18 cellular contexts compared by ENCODE assay signal in genomic region chr18:29879763-29880162, GRCh38.
DNase-seq lines count a peak whose midpoint lies in the region; ATAC-seq, FAIRE-seq and TF ChIP-seq lines count a peak whose summit lies in the region.
"Had no signal": no experiment of that assay in that cellular context is flagged by ENCODE, and none has a peak within 500 bp of the region (broad histone marks: within the 10 kb centered on the region; RNA-seq: fewer than 3 reads in every experiment).

No MANE protein-coding gene starts in this region.

- CTCF ChIA-PET in A673 (lab: Charles Lee) (no interaction called here), WTC11 (lab: Charles Lee) (interaction anchor here (0.6 to 0.9 kb wide), 4 partner anchors 11 to 1010 kb away, joined by 3 to 4 read pairs (median 3); no protein-coding TSS in a partner anchor)
- CTCF ChIA-PET in activated CD8-positive, alpha-beta T cell treated with anti-CD3 and anti-CD28 coated beads for 36 hours (lab: Charles Lee): interaction anchor here (0.7 kb wide), 1 partner anchor 308 kb away, joined by 3 read pairs; no protein-coding TSS in a partner anchor

- H3K36me3 ChIP-seq in A673 (ENCODE audit: insufficient read depth, low read length, poor library complexity, severe bottlenecking): no peaks in the 10 kb centered on the region
- no peaks in the 10 kb centered on the region for H3K36me3 ChIP-seq in keratinocyte (ENCODE audit: control insufficient read depth in 2 of 2, extremely low read depth in 1 of 2, insufficient read depth in 2 of 2, low read length in 2 of 2)

- no peaks in the 10 kb centered on the region for H3K4me1 ChIP-seq in A673 (ENCODE audit: insufficient read depth, low read length, poor library complexity, severe bottlenecking)
- H3K4me1 ChIP-seq in keratinocyte (ENCODE audit: control insufficient read depth, extremely low read depth, insufficient read depth, low read length): no peaks in the 10 kb centered on the region

- H3K4me3 ChIP-seq in A673 (ENCODE audit: low read depth, low read length, poor library complexity, severe bottlenecking) (no peak overlapping the region), HFF-Myc (replicated peaks; ENCODE audit: low read depth, low read length) (no peak overlapping the region), keratinocyte (ENCODE audit: control insufficient read depth in 2 of 3, extremely low read depth in 1 of 3, insufficient read depth in 2 of 3, low read depth in 1 of 3, low read length in 3 of 3) (no peak overlapping the region)

- no peak overlapping the region for H3K9ac ChIP-seq in keratinocyte (ENCODE audit: control insufficient read depth, extremely low read depth, insufficient read depth, low read length)

- no peaks in the 10 kb centered on the region for H3K79me2 ChIP-seq in keratinocyte (ENCODE audit: control insufficient read depth, insufficient read depth, low read length)

- POLR2A ChIA-PET in A673 (lab: Charles Lee; ENCODE audit: low non-redundant PET) (no interaction called here), WTC11 (lab: Charles Lee) (no interaction called here)
- POLR2A ChIA-PET in activated CD8-positive, alpha-beta T cell treated with anti-CD3 and anti-CD28 coated beads for 36 hours (lab: Charles Lee): no interaction called here

- peaks cover 31% of the 10 kb centered on the region for H3K9me3 Mint-ChIP-seq in WTC11
- peaks cover 7% of the 10 kb centered on the region for H3K9me3 Mint-ChIP-seq in activated CD8-positive, alpha-beta T cell treated with anti-CD3 and anti-CD28 coated beads for 36 hours
- H3K9me3 Mint-ChIP-seq in stimulated activated naive CD8-positive, alpha-beta T cell treated with anti-CD3 and anti-CD28 coated beads, Interleukin-15, amount 100 ng/mL, for 72 hours: peaks cover 8 to 30% of the 10 kb centered on the region in 2 donors

- no peak overlapping the region for H3K27ac ChIP-seq in A673 (ENCODE audit: low read depth, low read length, poor library complexity, severe bottlenecking)
- H3K27ac ChIP-seq in keratinocyte (ENCODE audit: control insufficient read depth, insufficient read depth, low read length): no peak overlapping the region

- intact Hi-C loops in A673 (cut with micrococcal nuclease; ENCODE audit: unreplicated experiment): loop anchor here (10.0 kb wide), 1 partner anchor 1015 kb away; no protein-coding TSS in a partner anchor
- intact Hi-C loops in activated CD8-positive, alpha-beta T cell treated with anti-CD3 and anti-CD28 coated beads for 36 hours (cut with micrococcal nuclease): no loop called here

- ATAC-seq in WTC11: peak; percentile 83
- no peak for ATAC-seq in activated CD8-positive, alpha-beta T cell treated with anti-CD3 and anti-CD28 coated beads for 36 hours
- ATAC-seq in stimulated activated naive CD8-positive, alpha-beta T cell treated with anti-CD3 and anti-CD28 coated beads, Interleukin-15, amount 100 ng/mL, for 72 hours: no peak

- no peaks in the 10 kb centered on the region for H3K9me1 ChIP-seq in keratinocyte (ENCODE audit: control insufficient read depth, extremely low read depth, insufficient read depth, low read length)

- no TSS peak for BruUV-seq in A673 (replicated peaks; lab: Mats Ljungman, UMichigan)

- H3K27ac Mint-ChIP-seq in WTC11: no peak overlapping the region
- no peak overlapping the region for H3K27ac Mint-ChIP-seq in activated CD8-positive, alpha-beta T cell treated with anti-CD3 and anti-CD28 coated beads for 36 hours
- H3K27ac Mint-ChIP-seq in stimulated activated naive CD8-positive, alpha-beta T cell treated with anti-CD3 and anti-CD28 coated beads, Interleukin-15, amount 100 ng/mL, for 72 hours: no peak overlapping the region
- H3K27ac Mint-ChIP-seq: B cell; CD4-positive, alpha-beta memory T cell; IgD-negative memory B cell had no signal

- no peaks in the 10 kb centered on the region for H4K20me1 ChIP-seq in keratinocyte (ENCODE audit: control insufficient read depth, extremely low read depth, insufficient read depth, low read length)

- FAIRE-seq in keratinocyte (lab: Jason Lieb, UNC): no peak

- dilution Hi-C loops in keratinocyte (cut with MboI; ENCODE audit: extremely low pct_ligation_motif_present, low sequenced_read_pairs): no loop called here

- H3K27me3 ChIP-seq in A673 (replicated peaks; ENCODE audit: insufficient read depth, low read depth, low read length, poor library complexity) (no peaks in the 10 kb centered on the region), keratinocyte (ENCODE audit: control insufficient read depth, extremely low read depth, insufficient read depth, low read length) (no peaks in the 10 kb centered on the region)

- no peak overlapping the region for H3K4me3 Mint-ChIP-seq in WTC11
- H3K4me3 Mint-ChIP-seq in activated CD8-positive, alpha-beta T cell treated with anti-CD3 and anti-CD28 coated beads for 36 hours: no peak overlapping the region
- H3K4me3 Mint-ChIP-seq in stimulated activated naive CD8-positive, alpha-beta T cell treated with anti-CD3 and anti-CD28 coated beads, Interleukin-15, amount 100 ng/mL, for 72 hours: no peak overlapping the region
- H3K4me3 Mint-ChIP-seq: B cell; CD4-positive, alpha-beta memory T cell; IgD-negative memory B cell had no signal

- H3K9me3 ChIP-seq in A673 (ENCODE audit: low read depth, low read length, poor library complexity, severe bottlenecking) (no peaks in the 10 kb centered on the region), keratinocyte (ENCODE audit: control insufficient read depth, low read depth, low read length) (peaks cover 4% of the 10 kb centered on the region)

- DNase-seq in A673 (ENCODE audit: low spot score) (peak; percentile 1), HFF-Myc (ENCODE audit: extremely low read depth, low read depth) (no peak), WTC11 (ENCODE audit: low spot score) (peak; percentile 23), keratinocyte (ENCODE audit: low read depth, low spot score) (no peak), NOMO-1 (lab: John Stamatoyannopoulos, UW; ENCODE audit: unreplicated experiment in 2 of 2) (no peak), SW 1271 (lab: John Stamatoyannopoulos, UW) (no peak)
- DNase-seq in activated CD8-positive, alpha-beta T cell treated with anti-CD3 and anti-CD28 coated beads for 36 hours: no peak
- no peak for DNase-seq in stimulated activated naive CD8-positive, alpha-beta T cell treated with anti-CD3 and anti-CD28 coated beads, Interleukin-15, amount 100 ng/mL, for 72 hours
- DNase-seq: ACHN; CD4-positive, alpha-beta memory T cell; H7; NCI-H1048; NCI-H146; NCI-H2227 treated with DMSO at 0.1 percent for 48 hours; NCI-H526; Right ventricle myocardium superior had no signal

- peaks cover 10% of the 10 kb centered on the region for H3K27me3 Mint-ChIP-seq in WTC11 (ENCODE audit: low read depth)
- H3K27me3 Mint-ChIP-seq in activated CD8-positive, alpha-beta T cell treated with anti-CD3 and anti-CD28 coated beads for 36 hours: no peaks in the 10 kb centered on the region
- no peaks in the 10 kb centered on the region for H3K27me3 Mint-ChIP-seq in stimulated activated naive CD8-positive, alpha-beta T cell treated with anti-CD3 and anti-CD28 coated beads, Interleukin-15, amount 100 ng/mL, for 72 hours
- H3K27me3 Mint-ChIP-seq: B cell; CD4-positive, alpha-beta memory T cell; IgD-negative memory B cell had no signal

- no peak overlapping the region for H2AFZ ChIP-seq in keratinocyte (ENCODE audit: control insufficient read depth, low read length)

- peaks cover 16% of the 10 kb centered on the region for H3K36me3 Mint-ChIP-seq in WTC11
- H3K36me3 Mint-ChIP-seq in activated CD8-positive, alpha-beta T cell treated with anti-CD3 and anti-CD28 coated beads for 36 hours (ENCODE audit: low read depth): no peaks in the 10 kb centered on the region
- H3K36me3 Mint-ChIP-seq: CD4-positive, alpha-beta memory T cell; IgD-negative memory B cell had no signal

- peaks cover 10% of the 10 kb centered on the region for H3K4me1 Mint-ChIP-seq in WTC11
- H3K4me1 Mint-ChIP-seq in activated CD8-positive, alpha-beta T cell treated with anti-CD3 and anti-CD28 coated beads for 36 hours (ENCODE audit: low read depth): no peaks in the 10 kb centered on the region
- H3K4me1 Mint-ChIP-seq in stimulated activated naive CD8-positive, alpha-beta T cell treated with anti-CD3 and anti-CD28 coated beads, Interleukin-15, amount 100 ng/mL, for 72 hours: no peaks in the 10 kb centered on the region
- H3K4me1 Mint-ChIP-seq: B cell; CD4-positive, alpha-beta memory T cell; IgD-negative memory B cell had no signal

- TF ChIP-seq CTCF in A673 (conservative IDR thresholded peaks at IDR 0.05; ENCODE audit: low read depth, low read length) (peak; percentile 34), HFF-Myc (IDR thresholded peaks at IDR 0.05; ENCODE audit: low read depth, low read length, missing control alignments) (peak; percentile 16), WTC11 (IDR thresholded peaks at IDR 0.05) (no peak), keratinocyte (optimal IDR thresholded peaks at IDR 0.05 in 1 of 3, IDR thresholded peaks at IDR 0.05 in 1 of 3, conservative IDR thresholded peaks at IDR 0.05 in 1 of 3; ENCODE audit: extremely low read depth in 1 of 3, insufficient read depth in 2 of 3, low read length in 3 of 3) (peak in 2 of 3 experiments; percentile 4 to 9)
- TF ChIP-seq CTCF in activated CD8-positive, alpha-beta T cell treated with anti-CD3 and anti-CD28 coated beads for 36 hours (IDR thresholded peaks at IDR 0.05): no peak

- no peak overlapping the region for H3K4me2 ChIP-seq in keratinocyte (ENCODE audit: control insufficient read depth, extremely low read depth, insufficient read depth, low read depth, low read length)

Comparison
In these comparisons a context has a peak if more than half of its experiments do, and no peak if none do; other contexts are left out.
1. DNase-seq: peak in A673 (single experiment) and WTC11 (single experiment); none in HFF-Myc (single experiment), keratinocyte (single experiment), activated CD8-positive, alpha-beta T cell treated with anti-CD3 and anti-CD28 coated beads for 36 hours (single experiment), NOMO-1 (0 of 2), stimulated activated naive CD8-positive, alpha-beta T cell treated with anti-CD3 and anti-CD28 coated beads, Interleukin-15, amount 100 ng/mL, for 72 hours (0 of 2) and SW 1271 (0 of 2).
2. CTCF ChIP-seq: peak in A673 (single experiment), HFF-Myc (single experiment) and keratinocyte (2 of 3); none in WTC11 (single experiment) and activated CD8-positive, alpha-beta T cell treated with anti-CD3 and anti-CD28 coated beads for 36 hours (single experiment).